ENCODE assay signal across 2 cellular contexts in the genomic region with DNA sequence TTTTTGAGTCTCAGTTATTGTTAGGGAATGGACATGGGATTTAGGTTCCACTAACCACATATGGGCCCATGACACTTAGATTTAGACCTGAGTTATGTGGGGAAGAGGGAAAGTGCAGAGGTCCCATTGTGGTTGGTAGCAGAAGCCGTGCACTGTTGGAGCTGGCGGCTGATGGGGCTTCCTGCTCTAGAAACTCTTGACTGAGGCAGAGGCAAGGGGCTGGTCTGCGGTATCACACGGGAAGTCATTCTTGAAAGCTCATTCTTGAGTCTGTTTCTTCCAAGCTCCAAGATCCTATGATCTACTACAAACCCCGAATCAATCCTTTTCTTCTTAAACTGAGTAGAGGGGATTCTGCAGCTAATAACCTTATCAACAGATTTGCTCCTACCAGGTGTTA.
TF ChIP-seq lines count a peak whose summit lies in the region.

No MANE protein-coding gene starts in this region.

TF ChIP-seq in SK-N-SH, 30 proteins besides CTCF, POLR2A, EP300 and RAD21 (continued from another document):
- TF ChIP-seq, protein P1, sequence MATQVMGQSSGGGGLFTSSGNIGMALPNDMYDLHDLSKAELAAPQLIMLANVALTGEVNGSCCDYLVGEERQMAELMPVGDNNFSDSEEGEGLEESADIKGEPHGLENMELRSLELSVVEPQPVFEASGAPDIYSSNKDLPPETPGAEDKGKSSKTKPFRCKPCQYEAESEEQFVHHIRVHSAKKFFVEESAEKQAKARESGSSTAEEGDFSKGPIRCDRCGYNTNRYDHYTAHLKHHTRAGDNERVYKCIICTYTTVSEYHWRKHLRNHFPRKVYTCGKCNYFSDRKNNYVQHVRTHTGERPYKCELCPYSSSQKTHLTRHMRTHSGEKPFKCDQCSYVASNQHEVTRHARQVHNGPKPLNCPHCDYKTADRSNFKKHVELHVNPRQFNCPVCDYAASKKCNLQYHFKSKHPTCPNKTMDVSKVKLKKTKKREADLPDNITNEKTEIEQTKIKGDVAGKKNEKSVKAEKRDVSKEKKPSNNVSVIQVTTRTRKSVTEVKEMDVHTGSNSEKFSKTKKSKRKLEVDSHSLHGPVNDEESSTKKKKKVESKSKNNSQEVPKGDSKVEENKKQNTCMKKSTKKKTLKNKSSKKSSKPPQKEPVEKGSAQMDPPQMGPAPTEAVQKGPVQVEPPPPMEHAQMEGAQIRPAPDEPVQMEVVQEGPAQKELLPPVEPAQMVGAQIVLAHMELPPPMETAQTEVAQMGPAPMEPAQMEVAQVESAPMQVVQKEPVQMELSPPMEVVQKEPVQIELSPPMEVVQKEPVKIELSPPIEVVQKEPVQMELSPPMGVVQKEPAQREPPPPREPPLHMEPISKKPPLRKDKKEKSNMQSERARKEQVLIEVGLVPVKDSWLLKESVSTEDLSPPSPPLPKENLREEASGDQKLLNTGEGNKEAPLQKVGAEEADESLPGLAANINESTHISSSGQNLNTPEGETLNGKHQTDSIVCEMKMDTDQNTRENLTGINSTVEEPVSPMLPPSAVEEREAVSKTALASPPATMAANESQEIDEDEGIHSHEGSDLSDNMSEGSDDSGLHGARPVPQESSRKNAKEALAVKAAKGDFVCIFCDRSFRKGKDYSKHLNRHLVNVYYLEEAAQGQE (IDR thresholded peaks at IDR 0.05; ENCODE audit: low read depth, low read length) = no peak
- TF ChIP-seq NRF1 (IDR thresholded peaks at IDR 0.05; ENCODE audit: low read depth, low read length) (no peak), CHD2 (IDR thresholded peaks at IDR 0.05; ENCODE audit: low read length, partially characterized antibody) (no peak)

TF ChIP-seq in SK-N-SH treated with all-trans-retinoic acid at 6 μM for 48 hours, 23 proteins besides CTCF, POLR2A, EP300 and RAD21 (continued from another document):
- TF ChIP-seq, protein P2, sequence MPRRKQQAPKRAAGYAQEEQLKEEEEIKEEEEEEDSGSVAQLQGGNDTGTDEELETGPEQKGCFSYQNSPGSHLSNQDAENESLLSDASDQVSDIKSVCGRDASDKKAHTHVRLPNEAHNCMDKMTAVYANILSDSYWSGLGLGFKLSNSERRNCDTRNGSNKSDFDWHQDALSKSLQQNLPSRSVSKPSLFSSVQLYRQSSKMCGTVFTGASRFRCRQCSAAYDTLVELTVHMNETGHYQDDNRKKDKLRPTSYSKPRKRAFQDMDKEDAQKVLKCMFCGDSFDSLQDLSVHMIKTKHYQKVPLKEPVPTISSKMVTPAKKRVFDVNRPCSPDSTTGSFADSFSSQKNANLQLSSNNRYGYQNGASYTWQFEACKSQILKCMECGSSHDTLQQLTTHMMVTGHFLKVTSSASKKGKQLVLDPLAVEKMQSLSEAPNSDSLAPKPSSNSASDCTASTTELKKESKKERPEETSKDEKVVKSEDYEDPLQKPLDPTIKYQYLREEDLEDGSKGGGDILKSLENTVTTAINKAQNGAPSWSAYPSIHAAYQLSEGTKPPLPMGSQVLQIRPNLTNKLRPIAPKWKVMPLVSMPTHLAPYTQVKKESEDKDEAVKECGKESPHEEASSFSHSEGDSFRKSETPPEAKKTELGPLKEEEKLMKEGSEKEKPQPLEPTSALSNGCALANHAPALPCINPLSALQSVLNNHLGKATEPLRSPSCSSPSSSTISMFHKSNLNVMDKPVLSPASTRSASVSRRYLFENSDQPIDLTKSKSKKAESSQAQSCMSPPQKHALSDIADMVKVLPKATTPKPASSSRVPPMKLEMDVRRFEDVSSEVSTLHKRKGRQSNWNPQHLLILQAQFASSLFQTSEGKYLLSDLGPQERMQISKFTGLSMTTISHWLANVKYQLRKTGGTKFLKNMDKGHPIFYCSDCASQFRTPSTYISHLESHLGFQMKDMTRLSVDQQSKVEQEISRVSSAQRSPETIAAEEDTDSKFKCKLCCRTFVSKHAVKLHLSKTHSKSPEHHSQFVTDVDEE (CRISPR knock-in tag; IDR thresholded peaks at IDR 0.05) = no peak
- TF ChIP-seq TCF4 (CRISPR knock-in tag; IDR thresholded peaks at IDR 0.05; ENCODE audit: borderline replicate concordance) (no peak), OSR1 (CRISPR knock-in tag; IDR thresholded peaks at IDR 0.05) (no peak), ZNF8 (CRISPR knock-in tag; IDR thresholded peaks at IDR 0.05) (no peak), GLIS3 (CRISPR knock-in tag; IDR thresholded peaks at IDR 0.05) (no peak), ZFP3 (CRISPR knock-in tag; IDR thresholded peaks at IDR 0.05) (no peak), ESRRG (CRISPR knock-in tag; IDR thresholded peaks at IDR 0.05) (no peak), BACH2 (CRISPR knock-in tag; IDR thresholded peaks at IDR 0.05; ENCODE audit: borderline replicate concordance) (no peak), CSDC2 (CRISPR knock-in tag; IDR thresholded peaks at IDR 0.05) (no peak), ZFP30 (CRISPR knock-in tag; IDR thresholded peaks at IDR 0.05) (no peak), ZNF565 (CRISPR knock-in tag; conservative IDR thresholded peaks at IDR 0.05; ENCODE audit: low read depth) (no peak), ZC3H10 (CRISPR knock-in tag; IDR thresholded peaks at IDR 0.05) (no peak), RARB (CRISPR knock-in tag; IDR thresholded peaks at IDR 0.05) (no peak), ZNF70 (CRISPR knock-in tag; IDR thresholded peaks at IDR 0.05) (no peak), SNAI2 (CRISPR knock-in tag; IDR thresholded peaks at IDR 0.05) (no peak)
- TF ChIP-seq, protein P3, sequence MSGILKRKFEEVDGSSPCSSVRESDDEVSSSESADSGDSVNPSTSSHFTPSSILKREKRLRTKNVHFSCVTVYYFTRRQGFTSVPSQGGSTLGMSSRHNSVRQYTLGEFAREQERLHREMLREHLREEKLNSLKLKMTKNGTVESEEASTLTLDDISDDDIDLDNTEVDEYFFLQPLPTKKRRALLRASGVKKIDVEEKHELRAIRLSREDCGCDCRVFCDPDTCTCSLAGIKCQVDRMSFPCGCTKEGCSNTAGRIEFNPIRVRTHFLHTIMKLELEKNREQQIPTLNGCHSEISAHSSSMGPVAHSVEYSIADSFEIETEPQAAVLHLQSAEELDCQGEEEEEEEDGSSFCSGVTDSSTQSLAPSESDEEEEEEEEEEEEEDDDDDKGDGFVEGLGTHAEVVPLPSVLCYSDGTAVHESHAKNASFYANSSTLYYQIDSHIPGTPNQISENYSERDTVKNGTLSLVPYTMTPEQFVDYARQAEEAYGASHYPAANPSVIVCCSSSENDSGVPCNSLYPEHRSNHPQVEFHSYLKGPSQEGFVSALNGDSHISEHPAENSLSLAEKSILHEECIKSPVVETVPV (CRISPR knock-in tag; IDR thresholded peaks at IDR 0.05) = no peak
- TF ChIP-seq, protein P4, sequence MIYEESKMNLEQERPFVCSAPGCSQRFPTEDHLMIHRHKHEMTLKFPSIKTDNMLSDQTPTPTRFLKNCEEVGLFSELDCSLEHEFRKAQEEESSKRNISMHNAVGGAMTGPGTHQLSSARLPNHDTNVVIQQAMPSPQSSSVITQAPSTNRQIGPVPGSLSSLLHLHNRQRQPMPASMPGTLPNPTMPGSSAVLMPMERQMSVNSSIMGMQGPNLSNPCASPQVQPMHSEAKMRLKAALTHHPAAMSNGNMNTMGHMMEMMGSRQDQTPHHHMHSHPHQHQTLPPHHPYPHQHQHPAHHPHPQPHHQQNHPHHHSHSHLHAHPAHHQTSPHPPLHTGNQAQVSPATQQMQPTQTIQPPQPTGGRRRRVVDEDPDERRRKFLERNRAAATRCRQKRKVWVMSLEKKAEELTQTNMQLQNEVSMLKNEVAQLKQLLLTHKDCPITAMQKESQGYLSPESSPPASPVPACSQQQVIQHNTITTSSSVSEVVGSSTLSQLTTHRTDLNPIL (CRISPR knock-in tag; IDR thresholded peaks at IDR 0.05; ENCODE audit: low read depth) = no peak
- TF ChIP-seq, protein P5, sequence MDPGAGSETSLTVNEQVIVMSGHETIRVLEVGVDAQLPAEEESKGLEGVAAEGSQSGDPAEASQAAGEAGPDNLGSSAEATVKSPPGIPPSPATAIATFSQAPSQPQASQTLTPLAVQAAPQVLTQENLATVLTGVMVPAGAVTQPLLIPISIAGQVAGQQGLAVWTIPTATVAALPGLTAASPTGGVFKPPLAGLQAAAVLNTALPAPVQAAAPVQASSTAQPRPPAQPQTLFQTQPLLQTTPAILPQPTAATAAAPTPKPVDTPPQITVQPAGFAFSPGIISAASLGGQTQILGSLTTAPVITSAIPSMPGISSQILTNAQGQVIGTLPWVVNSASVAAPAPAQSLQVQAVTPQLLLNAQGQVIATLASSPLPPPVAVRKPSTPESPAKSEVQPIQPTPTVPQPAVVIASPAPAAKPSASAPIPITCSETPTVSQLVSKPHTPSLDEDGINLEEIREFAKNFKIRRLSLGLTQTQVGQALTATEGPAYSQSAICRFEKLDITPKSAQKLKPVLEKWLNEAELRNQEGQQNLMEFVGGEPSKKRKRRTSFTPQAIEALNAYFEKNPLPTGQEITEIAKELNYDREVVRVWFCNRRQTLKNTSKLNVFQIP (CRISPR knock-in tag; IDR thresholded peaks at IDR 0.05; ENCODE audit: borderline replicate concordance, low read depth) = no peak
